18 cellular contexts compared by ENCODE assay signal in the genomic region with DNA sequence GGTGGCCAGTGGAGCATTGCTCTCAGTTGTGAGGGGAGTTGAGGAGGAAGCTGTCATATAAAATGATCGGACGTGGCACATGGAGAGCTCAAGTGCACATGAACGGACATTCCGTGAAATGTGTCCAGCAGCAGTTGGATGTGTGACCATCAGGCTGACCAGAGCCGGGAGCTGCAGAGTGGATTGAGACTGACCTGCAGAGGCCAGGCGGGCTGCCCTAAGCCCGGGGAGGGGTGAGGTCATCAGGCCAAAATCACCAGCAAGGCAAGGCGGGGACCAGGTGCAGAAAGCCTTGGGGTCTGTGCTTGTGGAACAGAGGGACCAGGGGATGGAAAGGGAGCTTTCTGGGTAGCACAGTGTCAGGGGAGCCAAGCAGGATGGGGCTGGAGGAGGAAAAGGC.
DNase-seq lines count a peak whose midpoint lies in the region; ATAC-seq and TF ChIP-seq lines count a peak whose summit lies in the region.
"Had no signal": no experiment of that assay in that cellular context is flagged by ENCODE, and none has a peak within 500 bp of the region (broad histone marks: within the 10 kb centered on the region; RNA-seq: fewer than 3 reads in every experiment).

No MANE protein-coding gene starts in this region.

- no peak for TF ChIP-seq CTCF in type B pancreatic cell (conservative IDR thresholded peaks at IDR 0.05)

- CTCF ChIA-PET in activated CD8-positive, alpha-beta memory T cell treated with anti-CD3 and anti-CD28 coated beads, Interleukin-2, amount 10 ng/mL, durations not matched to agents 7 days and 5 days (lab: Charles Lee) = no interaction called here

- peaks cover 29% of the 10 kb centered on the region for H3K36me3 Mint-ChIP-seq in activated naive CD4-positive, alpha-beta T cell treated with anti-CD3 and anti-CD28 coated beads, Interleukin-2, amount 50 U/mL, for 24 hours
- H3K36me3 Mint-ChIP-seq in activated CD8-positive, alpha-beta memory T cell treated with anti-CD3 and anti-CD28 coated beads, Interleukin-2, amount 10 ng/mL, durations not matched to agents 7 days and 5 days = peaks cover 86% of the 10 kb centered on the region
- no peaks in the 10 kb centered on the region for H3K36me3 Mint-ChIP-seq in type B pancreatic cell

- no peaks in the 10 kb centered on the region for H3K27me3 Mint-ChIP-seq in activated naive CD4-positive, alpha-beta T cell treated with anti-CD3 and anti-CD28 coated beads, Interleukin-2, amount 50 U/mL, for 24 hours
- no peaks in the 10 kb centered on the region for H3K27me3 Mint-ChIP-seq in activated CD8-positive, alpha-beta memory T cell treated with anti-CD3 and anti-CD28 coated beads, Interleukin-2, amount 10 ng/mL, durations not matched to agents 7 days and 5 days
- H3K27me3 Mint-ChIP-seq in type B pancreatic cell = no peaks in the 10 kb centered on the region

- H3K4me3 Mint-ChIP-seq in activated naive CD4-positive, alpha-beta T cell treated with anti-CD3 and anti-CD28 coated beads, Interleukin-2, amount 50 U/mL, for 24 hours = no peak overlapping the region
- H3K4me3 Mint-ChIP-seq in activated CD8-positive, alpha-beta memory T cell treated with anti-CD3 and anti-CD28 coated beads, Interleukin-2, amount 10 ng/mL, durations not matched to agents 7 days and 5 days = no peak overlapping the region
- no peak overlapping the region for H3K4me3 Mint-ChIP-seq in type B pancreatic cell
- H3K4me3 Mint-ChIP-seq: neural progenitor cell had no signal

- H3K27ac Mint-ChIP-seq in activated naive CD4-positive, alpha-beta T cell treated with anti-CD3 and anti-CD28 coated beads, Interleukin-2, amount 50 U/mL, for 24 hours = peak overlapping the region; percentile 89
- H3K27ac Mint-ChIP-seq in activated CD8-positive, alpha-beta memory T cell treated with anti-CD3 and anti-CD28 coated beads, Interleukin-2, amount 10 ng/mL, durations not matched to agents 7 days and 5 days = peak overlapping the region; percentile 19
- no peak overlapping the region for H3K27ac Mint-ChIP-seq in type B pancreatic cell

- no peak for ATAC-seq in activated CD8-positive, alpha-beta memory T cell treated with anti-CD3 and anti-CD28 coated beads, Interleukin-2, amount 10 ng/mL, durations not matched to agents 7 days and 5 days
- no peak for ATAC-seq in GM21825 (IDR thresholded peaks at IDR 0.05; ENCODE audit: unreplicated experiment)
- ATAC-seq: gastrocnemius medialis, HCT116, K562 had no signal

- no peaks in the 10 kb centered on the region for H3K9me3 Mint-ChIP-seq in activated naive CD4-positive, alpha-beta T cell treated with anti-CD3 and anti-CD28 coated beads, Interleukin-2, amount 50 U/mL, for 24 hours
- H3K9me3 Mint-ChIP-seq in activated CD8-positive, alpha-beta memory T cell treated with anti-CD3 and anti-CD28 coated beads, Interleukin-2, amount 10 ng/mL, durations not matched to agents 7 days and 5 days (ENCODE audit: low read depth) = no peaks in the 10 kb centered on the region
- H3K9me3 Mint-ChIP-seq in type B pancreatic cell = no peaks in the 10 kb centered on the region
- H3K9me3 Mint-ChIP-seq: neural progenitor cell had no signal

- peaks cover 21% of the 10 kb centered on the region for H3K4me1 Mint-ChIP-seq in activated naive CD4-positive, alpha-beta T cell treated with anti-CD3 and anti-CD28 coated beads, Interleukin-2, amount 50 U/mL, for 24 hours
- peaks cover 2% of the 10 kb centered on the region for H3K4me1 Mint-ChIP-seq in activated CD8-positive, alpha-beta memory T cell treated with anti-CD3 and anti-CD28 coated beads, Interleukin-2, amount 10 ng/mL, durations not matched to agents 7 days and 5 days
- peaks cover 5% of the 10 kb centered on the region for H3K4me1 Mint-ChIP-seq in type B pancreatic cell (ENCODE audit: unreplicated experiment)

- DNase-seq in activated naive CD4-positive, alpha-beta T cell (lab: John Stamatoyannopoulos, UW) = no peak
- peak; percentile 14 for DNase-seq in activated CD8-positive, alpha-beta memory T cell treated with anti-CD3 and anti-CD28 coated beads, Interleukin-2, amount 10 ng/mL, durations not matched to agents 7 days and 5 days
- DNase-seq in left kidney (ENCODE audit: low read depth, low spot score) (peak; percentile 34), type B pancreatic cell (ENCODE audit: extremely low spot score, unreplicated experiment) (peak; percentile 47), D341Med (ENCODE audit: low spot score) (no peak), NCI-H2107 (lab: John Stamatoyannopoulos, UW) (no peak)
- DNase-seq: gastrocnemius medialis; NCI-H1694; NCI-H82; OCI-M1; SHP77 treated with DMSO at 0.1 percent for 48 hours; stimulated activated CD4-positive, alpha-beta T cell treated with anti-CD3 and anti-CD28 coated beads, Interleukin-12 subunit alpha, Interleukin-12 subunit beta, amount 100 ng/mL, for 4 hours; WERI-Rb-1 had no signal

Comparison
In these comparisons a context has a peak if more than half of its experiments do, and no peak if none do; other contexts are left out.
1. DNase-seq: peak in activated CD8-positive, alpha-beta memory T cell treated with anti-CD3 and anti-CD28 coated beads, Interleukin-2, amount 10 ng/mL, durations not matched to agents 7 days and 5 days (single experiment), left kidney (single experiment) and type B pancreatic cell (single experiment); none in activated naive CD4-positive, alpha-beta T cell (0 of 4), D341Med (single experiment) and NCI-H2107 (single experiment).